ENCODE assay signal across 22 cellular contexts in genomic region chr21:45937721-45938452, GRCh38. TPM values are rescaled to one million over a fixed set of nuclear protein-coding genes. Genes with fewer than 3 reads are reported as not detected.
"Had no signal": no experiment of that assay in that cellular context is flagged by ENCODE, and none has a peak within 500 bp of the region (broad histone marks: within the 10 kb centered on the region; RNA-seq: fewer than 3 reads in every experiment).

No MANE protein-coding gene starts in this region.

- H3K27me3 ChIP-seq: brain microvascular endothelial cell, right lobe of liver, stomach, testis had no signal

- H3K4me2 ChIP-seq: smooth muscle cell had no signal

- H3K36me3 ChIP-seq: brain microvascular endothelial cell, right lobe of liver had no signal

- ATAC-seq: left lobe of liver; natural killer cell treated with Interleukin-12 subunit alpha and Interleukin-12 subunit beta and Interleukin-15 and Interleukin-18, amount 100 ng/mL, for 72 hours; right lobe of liver; stimulated activated effector memory CD8-positive, alpha-beta T cell treated with anti-CD3 and anti-CD28 coated beads, Interleukin-12 subunit alpha, Interleukin-12 subunit beta, amount 100 ng/mL, for 72 hours had no signal

- H3K4me1 ChIP-seq: parathyroid adenoma, right lobe of liver, stomach, testis had no signal

- H3K27ac ChIP-seq: brain microvascular endothelial cell, dorsolateral prefrontal cortex, parathyroid adenoma, right lobe of liver, stomach, testis, VCaP had no signal

- H3K9ac ChIP-seq: parathyroid adenoma had no signal

- H2AFZ ChIP-seq: parathyroid adenoma had no signal

- H3K79me2 ChIP-seq: parathyroid adenoma had no signal

- DNase-seq: activated CD4-positive, CD25-positive, alpha-beta regulatory T cell treated with anti-CD3 and anti-CD28 coated beads, Interleukin-2, amount 50 U/mL, for 72 hours; activated CD8-positive, alpha-beta memory T cell treated with anti-CD3 and anti-CD28 coated beads for 24 hours; activated CD8-positive, alpha-beta memory T cell treated with anti-CD3 and anti-CD28 coated beads, Interleukin-2, amount 50 U/mL, for 48 hours; activated effector memory CD4-positive, alpha-beta T cell treated with Interleukin-2 at 50 U/mL for 16 hours; activated naive CD4-positive, alpha-beta T cell treated with anti-CD3 and anti-CD28 coated beads, Interleukin-2, amount 10 ng/mL, durations not matched to agents 7 days and 5 days; activated T-cell treated with anti-CD3 and anti-CD28 coated beads, Interleukin-2, amount 50 U/mL, for 48 hours; brain microvascular endothelial cell; central memory CD4-positive, alpha-beta T cell; dorsolateral prefrontal cortex; foreskin fibroblast; hippocampal formation; right lobe of liver; stimulated activated CD4-positive, alpha-beta T cell treated with anti-CD3 and anti-CD28 coated beads, Interleukin-4, amount 100 ng/mL, for 24 hours; stomach; testis had no signal

- H3K4me3 ChIP-seq: dorsolateral prefrontal cortex, lung, right lobe of liver, smooth muscle cell, stomach, testis had no signal

- H3K9me3 ChIP-seq: right lobe of liver, testis had no signal

RNA-seq across cellular contexts. Expression of gene COL6A1, which starts 43.7 kb away (rescaled TPM):
- total RNA-seq: natural killer cell treated with Interleukin-12 subunit alpha and Interleukin-12 subunit beta and Interleukin-15 and Interleukin-18, amount 100 ng/mL, for 72 hours had no signal
